ENCODE assay signal across 1 cellular context in the genomic region with DNA sequence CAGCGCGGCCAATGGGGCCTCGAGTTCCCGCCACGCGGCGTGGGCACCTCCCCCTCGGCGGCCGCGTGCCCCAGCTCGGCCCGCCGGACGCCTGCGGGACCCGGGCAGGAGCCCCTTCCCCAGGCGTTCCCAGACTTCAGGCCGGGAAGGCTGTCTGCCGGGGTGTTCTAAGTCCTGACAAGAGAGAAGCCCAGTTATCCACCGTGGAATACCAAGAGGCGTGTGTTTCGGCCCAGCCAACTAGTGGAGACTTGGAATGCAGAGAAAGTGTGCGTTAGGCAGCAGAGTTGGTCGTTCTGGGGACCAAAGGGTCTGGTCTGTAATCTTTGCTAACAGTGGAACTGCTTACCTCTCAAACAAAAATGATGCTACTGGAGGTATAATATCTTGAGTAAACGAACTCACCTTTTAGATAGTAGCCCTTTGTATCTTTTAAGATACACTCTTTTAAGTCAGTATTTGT.
TF ChIP-seq lines count a peak whose summit lies in the region.

No MANE protein-coding gene starts in this region.

TF ChIP-seq in GM23338, 12 proteins besides CTCF, POLR2A, EP300 and RAD21 (continued from another document):
- TF ChIP-seq, protein P1, sequence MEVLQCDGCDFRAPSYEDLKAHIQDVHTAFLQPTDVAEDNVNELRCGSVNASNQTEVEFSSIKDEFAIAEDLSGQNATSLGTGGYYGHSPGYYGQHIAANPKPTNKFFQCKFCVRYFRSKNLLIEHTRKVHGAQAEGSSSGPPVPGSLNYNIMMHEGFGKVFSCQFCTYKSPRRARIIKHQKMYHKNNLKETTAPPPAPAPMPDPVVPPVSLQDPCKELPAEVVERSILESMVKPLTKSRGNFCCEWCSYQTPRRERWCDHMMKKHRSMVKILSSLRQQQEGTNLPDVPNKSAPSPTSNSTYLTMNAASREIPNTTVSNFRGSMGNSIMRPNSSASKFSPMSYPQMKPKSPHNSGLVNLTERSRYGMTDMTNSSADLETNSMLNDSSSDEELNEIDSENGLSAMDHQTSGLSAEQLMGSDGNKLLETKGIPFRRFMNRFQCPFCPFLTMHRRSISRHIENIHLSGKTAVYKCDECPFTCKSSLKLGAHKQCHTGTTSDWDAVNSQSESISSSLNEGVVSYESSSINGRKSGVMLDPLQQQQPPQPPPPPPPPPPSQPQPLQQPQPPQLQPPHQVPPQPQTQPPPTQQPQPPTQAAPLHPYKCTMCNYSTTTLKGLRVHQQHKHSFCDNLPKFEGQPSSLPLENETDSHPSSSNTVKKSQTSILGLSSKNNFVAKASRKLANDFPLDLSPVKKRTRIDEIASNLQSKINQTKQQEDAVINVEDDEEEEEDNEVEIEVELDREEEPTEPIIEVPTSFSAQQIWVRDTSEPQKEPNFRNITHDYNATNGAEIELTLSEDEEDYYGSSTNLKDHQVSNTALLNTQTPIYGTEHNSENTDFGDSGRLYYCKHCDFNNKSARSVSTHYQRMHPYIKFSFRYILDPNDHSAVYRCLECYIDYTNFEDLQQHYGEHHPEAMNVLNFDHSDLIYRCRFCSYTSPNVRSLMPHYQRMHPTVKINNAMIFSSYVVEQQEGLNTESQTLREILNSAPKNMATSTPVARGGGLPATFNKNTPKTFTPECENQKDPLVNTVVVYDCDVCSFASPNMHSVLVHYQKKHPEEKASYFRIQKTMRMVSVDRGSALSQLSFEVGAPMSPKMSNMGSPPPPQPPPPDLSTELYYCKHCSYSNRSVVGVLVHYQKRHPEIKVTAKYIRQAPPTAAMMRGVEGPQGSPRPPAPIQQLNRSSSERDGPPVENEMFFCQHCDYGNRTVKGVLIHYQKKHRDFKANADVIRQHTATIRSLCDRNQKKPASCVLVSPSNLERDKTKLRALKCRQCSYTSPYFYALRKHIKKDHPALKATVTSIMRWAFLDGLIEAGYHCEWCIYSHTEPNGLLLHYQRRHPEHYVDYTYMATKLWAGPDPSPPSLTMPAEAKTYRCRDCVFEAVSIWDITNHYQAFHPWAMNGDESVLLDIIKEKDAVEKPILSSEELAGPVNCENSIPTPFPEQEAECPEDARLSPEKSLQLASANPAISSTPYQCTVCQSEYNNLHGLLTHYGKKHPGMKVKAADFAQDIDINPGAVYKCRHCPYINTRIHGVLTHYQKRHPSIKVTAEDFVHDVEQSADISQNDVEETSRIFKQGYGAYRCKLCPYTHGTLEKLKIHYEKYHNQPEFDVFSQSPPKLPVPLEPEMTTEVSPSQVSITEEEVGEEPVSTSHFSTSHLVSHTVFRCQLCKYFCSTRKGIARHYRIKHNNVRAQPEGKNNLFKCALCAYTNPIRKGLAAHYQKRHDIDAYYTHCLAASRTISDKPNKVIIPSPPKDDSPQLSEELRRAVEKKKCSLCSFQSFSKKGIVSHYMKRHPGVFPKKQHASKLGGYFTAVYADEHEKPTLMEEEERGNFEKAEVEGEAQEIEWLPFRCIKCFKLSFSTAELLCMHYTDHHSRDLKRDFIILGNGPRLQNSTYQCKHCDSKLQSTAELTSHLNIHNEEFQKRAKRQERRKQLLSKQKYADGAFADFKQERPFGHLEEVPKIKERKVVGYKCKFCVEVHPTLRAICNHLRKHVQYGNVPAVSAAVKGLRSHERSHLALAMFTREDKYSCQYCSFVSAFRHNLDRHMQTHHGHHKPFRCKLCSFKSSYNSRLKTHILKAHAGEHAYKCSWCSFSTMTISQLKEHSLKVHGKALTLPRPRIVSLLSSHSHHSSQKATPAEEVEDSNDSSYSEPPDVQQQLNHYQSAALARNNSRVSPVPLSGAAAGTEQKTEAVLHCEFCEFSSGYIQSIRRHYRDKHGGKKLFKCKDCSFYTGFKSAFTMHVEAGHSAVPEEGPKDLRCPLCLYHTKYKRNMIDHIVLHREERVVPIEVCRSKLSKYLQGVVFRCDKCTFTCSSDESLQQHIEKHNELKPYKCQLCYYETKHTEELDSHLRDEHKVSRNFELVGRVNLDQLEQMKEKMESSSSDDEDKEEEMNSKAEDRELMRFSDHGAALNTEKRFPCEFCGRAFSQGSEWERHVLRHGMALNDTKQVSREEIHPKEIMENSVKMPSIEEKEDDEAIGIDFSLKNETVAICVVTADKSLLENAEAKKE (CRISPR knock-in tag; IDR thresholded peaks at IDR 0.05) = no peak
- TF ChIP-seq ZNF114 (CRISPR knock-in tag; IDR thresholded peaks at IDR 0.05) (no peak), STAT1 (IDR thresholded peaks at IDR 0.05; ENCODE audit: unreplicated experiment) (no peak), ZNF331 (CRISPR knock-in tag; IDR thresholded peaks at IDR 0.05; ENCODE audit: low read depth) (no peak), NANOG (IDR thresholded peaks at IDR 0.05; ENCODE audit: borderline replicate concordance) (no peak)
- TF ChIP-seq, protein P2, sequence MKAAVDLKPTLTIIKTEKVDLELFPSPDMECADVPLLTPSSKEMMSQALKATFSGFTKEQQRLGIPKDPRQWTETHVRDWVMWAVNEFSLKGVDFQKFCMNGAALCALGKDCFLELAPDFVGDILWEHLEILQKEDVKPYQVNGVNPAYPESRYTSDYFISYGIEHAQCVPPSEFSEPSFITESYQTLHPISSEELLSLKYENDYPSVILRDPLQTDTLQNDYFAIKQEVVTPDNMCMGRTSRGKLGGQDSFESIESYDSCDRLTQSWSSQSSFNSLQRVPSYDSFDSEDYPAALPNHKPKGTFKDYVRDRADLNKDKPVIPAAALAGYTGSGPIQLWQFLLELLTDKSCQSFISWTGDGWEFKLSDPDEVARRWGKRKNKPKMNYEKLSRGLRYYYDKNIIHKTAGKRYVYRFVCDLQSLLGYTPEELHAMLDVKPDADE (IDR thresholded peaks at IDR 0.05) = no peak
